9 cellular contexts compared by ENCODE assay signal in genomic region chr10:103238506-103239252, GRCh38. TPM values are rescaled to one million over a fixed set of nuclear protein-coding genes. Genes with fewer than 3 reads are reported as not detected.
DNase-seq lines count a peak whose midpoint lies in the region; ATAC-seq and TF ChIP-seq lines count a peak whose summit lies in the region.
"Had no signal": no experiment of that assay in that cellular context is flagged by ENCODE, and none has a peak within 500 bp of the region (broad histone marks: within the 10 kb centered on the region; RNA-seq: fewer than 3 reads in every experiment).

No MANE protein-coding gene starts in this region.

- TF ChIP-seq CTCF in neural crest cell (conservative IDR thresholded peaks at IDR 0.05), result no peak

- no peaks in the 10 kb centered on the region for H3K4me1 Mint-ChIP-seq in neural crest cell

- no peaks in the 10 kb centered on the region for H3K27me3 Mint-ChIP-seq in neural crest cell (ENCODE audit: low read depth)

- no peaks in the 10 kb centered on the region for H3K36me3 Mint-ChIP-seq in neural crest cell (ENCODE audit: low read depth)

- ATAC-seq in esophagus mucosa, result peak; percentile 51
- ATAC-seq in GM18870 (IDR thresholded peaks at IDR 0.05; ENCODE audit: unreplicated experiment), result no peak

- no peak overlapping the region for H3K4me3 Mint-ChIP-seq in neural crest cell

- no peaks in the 10 kb centered on the region for H3K9me3 Mint-ChIP-seq in neural crest cell

- DNase-seq in DMS114 treated with DMSO at 0.1 percent for 48 hours (lab: John Stamatoyannopoulos, UW; ENCODE audit: unreplicated experiment) (peak; percentile 64), OCI-M1 (lab: John Stamatoyannopoulos, UW) (peak; percentile 22), neural crest cell (ENCODE audit: low read depth, low spot score) (no peak), mesenteric fat pad (ENCODE audit: low spot score) (no peak), NCI-H1048 (lab: John Stamatoyannopoulos, UW) (no peak)
- DNase-seq in activated T-cell treated with anti-CD3 and anti-CD28 coated beads, Interleukin-2, amount 50 U/mL, for 48 hours, result no peak
- DNase-seq: hippocampal formation had no signal

- peak overlapping the region; percentile 53 for H3K27ac Mint-ChIP-seq in neural crest cell (ENCODE audit: unreplicated experiment)

RNA-seq across cellular contexts. Expression of gene RPEL1, which starts 7.0 kb away (rescaled TPM):
- not detected for total RNA-seq in esophagus mucosa
- total RNA-seq in neural crest cell, result not detected in 2 replicates
- total RNA-seq in mesenteric fat pad, result not detected

RNA-seq across cellular contexts. Expression of gene INA, which starts 38.3 kb away (rescaled TPM):
- total RNA-seq in esophagus mucosa (1.4 TPM), neural crest cell (36.4 and 39.7 TPM in 2 replicates), mesenteric fat pad (not detected)

RNA-seq across cellular contexts. Expression of gene NT5C2, which starts 45.6 kb away (rescaled TPM):
- 87.4 TPM for total RNA-seq in esophagus mucosa
- total RNA-seq in neural crest cell, result 71.3 and 71.6 TPM in 2 replicates
- total RNA-seq in mesenteric fat pad, result 56.5 TPM

Comparison
In these comparisons a context has a peak if more than half of its experiments do, and no peak if none do; other contexts are left out.
1. DNase-seq: peak in DMS114 treated with DMSO at 0.1 percent for 48 hours (single experiment) and OCI-M1 (single experiment); none in neural crest cell (single experiment), activated T-cell treated with anti-CD3 and anti-CD28 coated beads, Interleukin-2, amount 50 U/mL, for 48 hours (0 of 2), mesenteric fat pad (single experiment) and NCI-H1048 (single experiment).
2. RNA of gene INA, which starts 38.3 kb away (total RNA-seq): 36.4 to 39.7 TPM in neural crest cell; 1.4 TPM in esophagus mucosa (single experiment) and not detected in mesenteric fat pad (single experiment); every median in the first group is over 10 times any median in the second.